1 cellular context compared by ENCODE assay signal in genomic region chr7:131501422-131501821, GRCh38.
TF ChIP-seq lines count a peak whose summit lies in the region.

No MANE protein-coding gene starts in this region.

TF ChIP-seq in K562, 482 proteins besides CTCF, POLR2A, EP300 and RAD21 (continued from another document):
- TF ChIP-seq THRB (CRISPR knock-in tag; conservative IDR thresholded peaks at IDR 0.05) (0 out of 2 replicates have a peak, but pooled peaks have one; percentile 4), POLR2AphosphoS2 (IDR thresholded peaks at IDR 0.05; ENCODE audit: low read length) (no peak), RCOR1 (IDR thresholded peaks at IDR 0.05; ENCODE audit: borderline replicate concordance in 1 of 2, low read depth in 2 of 2, low read length in 2 of 2) (no peak), TOE1 (IDR thresholded peaks at IDR 0.05; ENCODE audit: borderline replicate concordance) (no peak), TOE1 (CRISPR knock-in tag; IDR thresholded peaks at IDR 0.05; ENCODE audit: borderline replicate concordance, low read depth) (no peak), DEAF1 (CRISPR knock-in tag; IDR thresholded peaks at IDR 0.05) (no peak), SUPT5H (IDR thresholded peaks at IDR 0.05) (no peak), HDGF (IDR thresholded peaks at IDR 0.05) (no peak), ETS1 (conservative IDR thresholded peaks at IDR 0.05; ENCODE audit: control insufficient read depth, low read depth, low read length) (no peak), KDM4B (IDR thresholded peaks at IDR 0.05; ENCODE audit: borderline replicate concordance in 2 of 2, low read depth in 1 of 2) (no peak), MEIS2 (IDR thresholded peaks at IDR 0.05; ENCODE audit: partially characterized antibody) (peak; percentile 17), HMBOX1 (IDR thresholded peaks at IDR 0.05) (peak; percentile 70), CHD7 (IDR thresholded peaks at IDR 0.05; ENCODE audit: low read depth, low read length) (no peak), ESRRA (IDR thresholded peaks at IDR 0.05; ENCODE audit: borderline replicate concordance, low read depth) (peak; percentile 67; the same call in 1 of the 2 replicates)
